In the genomic region with DNA sequence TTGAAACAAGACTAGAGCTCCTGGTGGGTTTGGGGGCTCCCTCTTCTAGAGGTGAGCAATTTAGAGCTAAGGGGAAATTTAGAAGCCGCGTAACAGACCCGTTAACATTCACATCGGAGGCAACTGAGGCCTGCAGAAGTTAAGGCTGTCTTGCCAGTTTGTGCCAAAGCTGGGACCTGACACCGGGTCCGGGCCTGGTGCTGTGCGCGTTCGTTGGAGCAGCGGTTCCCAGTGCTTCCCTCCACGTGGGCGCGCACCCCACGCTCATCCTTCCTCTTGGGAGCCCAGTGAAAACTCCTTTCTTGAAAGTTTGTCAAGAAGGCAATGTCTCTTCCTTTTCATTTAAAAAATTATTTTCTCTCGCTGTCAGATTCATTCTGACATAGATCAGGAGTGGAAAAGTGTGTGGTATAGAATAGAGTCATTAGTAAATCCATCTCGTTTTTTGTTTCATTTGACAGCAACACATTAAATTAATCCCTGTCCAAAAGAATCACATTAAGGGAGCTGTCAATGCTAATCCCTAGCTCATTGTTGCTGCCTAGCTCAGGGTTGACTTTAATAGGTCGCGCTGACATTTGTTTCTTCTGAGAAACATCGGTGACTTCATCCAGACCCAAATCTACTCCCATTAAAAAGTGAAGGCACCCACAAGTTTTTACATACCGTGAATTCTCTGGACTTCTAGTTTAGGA, we compare ENCODE assay signal across 11 cellular contexts.
A peak's percentile ranks its signal among the peaks of the same experiment; 100 is the strongest.
DNase-seq lines count a peak whose midpoint lies in the region; ATAC-seq and TF ChIP-seq lines count a peak whose summit lies in the region.
"Had no signal": no experiment of that assay in that cellular context is flagged by ENCODE, and none has a peak within 500 bp of the region (broad histone marks: within the 10 kb centered on the region; RNA-seq: fewer than 3 reads in every experiment).

No MANE protein-coding gene starts in this region.

- no peak for ATAC-seq in HG03097 (IDR thresholded peaks at IDR 0.05; ENCODE audit: low FRiP score, unreplicated experiment)

- H3K79me2 ChIP-seq in Loucy (ENCODE audit: insufficient read depth, low read length) = no peaks in the 10 kb centered on the region

- no peaks in the 10 kb centered on the region for H3K36me3 ChIP-seq in ES-I3 (ENCODE audit: insufficient read depth, low read length)
- H3K36me3 ChIP-seq in Loucy (ENCODE audit: insufficient read depth, low read length) = no peaks in the 10 kb centered on the region
- H3K36me3 ChIP-seq: left lung, ovary had no signal

- H4K20me1 ChIP-seq in Loucy (ENCODE audit: insufficient read depth, low read length, poor library complexity, severe bottlenecking) = no peaks in the 10 kb centered on the region

- no peak overlapping the region for H3K4me3 ChIP-seq in Loucy (ENCODE audit: low read length, poor library complexity, severe bottlenecking)

- H3F3A ChIP-seq in Loucy (ENCODE audit: low read depth) = no peaks in the 10 kb centered on the region

- H2AFZ ChIP-seq in Loucy (ENCODE audit: low read length) = 0 out of 2 replicates have a peak overlapping the region, but pooled peaks have one; percentile 92

- H3K27me3 ChIP-seq in Loucy (ENCODE audit: insufficient read depth, low read length, poor library complexity, severe bottlenecking) = peaks cover 1% of the 10 kb centered on the region
- H3K27me3 ChIP-seq: ovary had no signal

- H3K9ac ChIP-seq in ES-I3 (ENCODE audit: low read depth, low read length) = peak overlapping the region; percentile 83; the same call in 1 of the 2 replicates
- H3K9ac ChIP-seq in Loucy (ENCODE audit: low read depth, low read length, poor library complexity, severe bottlenecking) = no peak overlapping the region

- no peak for TF ChIP-seq CTCF in Loucy (conservative IDR thresholded peaks at IDR 0.05; ENCODE audit: low read length)

- no peaks in the 10 kb centered on the region for H3K9me2 ChIP-seq in Loucy (replicated peaks; ENCODE audit: low read depth, low read length)

- H3K4me1 ChIP-seq in ES-I3 (ENCODE audit: insufficient read depth, low read length) (peaks cover 10% of the 10 kb centered on the region; the same call in 1 of the 2 replicates), Loucy (ENCODE audit: insufficient read depth, low read length, poor library complexity, severe bottlenecking) (no peaks in the 10 kb centered on the region)

- H3K4me2 ChIP-seq in Loucy (ENCODE audit: low read depth, low read length, poor library complexity, severe bottlenecking) = no peak overlapping the region

- DNase-seq in globus pallidus (ENCODE audit: low spot score) = peak; percentile 2
- peak in 29 of 56 donors; percentile 2 to 72 (median 23) for DNase-seq in nucleus accumbens (lab: John Stamatoyannopoulos, UW)
- no peak for DNase-seq in NCI-H524 treated with DMSO at 0.1 percent for 48 hours (lab: John Stamatoyannopoulos, UW)
- no peak for DNase-seq in OCI-M1 (lab: John Stamatoyannopoulos, UW)
- DNase-seq: activated T-cell treated with anti-CD3 and anti-CD28 coated beads, Interleukin-2, amount 50 U/mL, for 4 hours; NCI-H2029 treated with DMSO at 0.1 percent for 48 hours had no signal

- no peaks in the 10 kb centered on the region for H3K9me3 ChIP-seq in ES-I3 (ENCODE audit: control insufficient read depth, insufficient read depth, low read length)
- no peaks in the 10 kb centered on the region for H3K9me3 ChIP-seq in Loucy (ENCODE audit: insufficient read depth, low read depth, low read length)
- H3K9me3 ChIP-seq: left lung, ovary had no signal

Comparison
In these comparisons a context has a peak if more than half of its experiments do, and no peak if none do; other contexts are left out.
1. DNase-seq: peak in globus pallidus (single experiment) and nucleus accumbens (29 of 56); none in NCI-H524 treated with DMSO at 0.1 percent for 48 hours (single experiment) and OCI-M1 (single experiment).